ENCODE assay signal across 1 cellular context in genomic region chr9:127457191-127457878, GRCh38.
TF ChIP-seq lines count a peak whose summit lies in the region.

No MANE protein-coding gene starts in this region.

TF ChIP-seq in GM23338, 12 proteins besides CTCF, POLR2A, EP300 and RAD21 (continued from another document):
- TF ChIP-seq, protein P1, sequence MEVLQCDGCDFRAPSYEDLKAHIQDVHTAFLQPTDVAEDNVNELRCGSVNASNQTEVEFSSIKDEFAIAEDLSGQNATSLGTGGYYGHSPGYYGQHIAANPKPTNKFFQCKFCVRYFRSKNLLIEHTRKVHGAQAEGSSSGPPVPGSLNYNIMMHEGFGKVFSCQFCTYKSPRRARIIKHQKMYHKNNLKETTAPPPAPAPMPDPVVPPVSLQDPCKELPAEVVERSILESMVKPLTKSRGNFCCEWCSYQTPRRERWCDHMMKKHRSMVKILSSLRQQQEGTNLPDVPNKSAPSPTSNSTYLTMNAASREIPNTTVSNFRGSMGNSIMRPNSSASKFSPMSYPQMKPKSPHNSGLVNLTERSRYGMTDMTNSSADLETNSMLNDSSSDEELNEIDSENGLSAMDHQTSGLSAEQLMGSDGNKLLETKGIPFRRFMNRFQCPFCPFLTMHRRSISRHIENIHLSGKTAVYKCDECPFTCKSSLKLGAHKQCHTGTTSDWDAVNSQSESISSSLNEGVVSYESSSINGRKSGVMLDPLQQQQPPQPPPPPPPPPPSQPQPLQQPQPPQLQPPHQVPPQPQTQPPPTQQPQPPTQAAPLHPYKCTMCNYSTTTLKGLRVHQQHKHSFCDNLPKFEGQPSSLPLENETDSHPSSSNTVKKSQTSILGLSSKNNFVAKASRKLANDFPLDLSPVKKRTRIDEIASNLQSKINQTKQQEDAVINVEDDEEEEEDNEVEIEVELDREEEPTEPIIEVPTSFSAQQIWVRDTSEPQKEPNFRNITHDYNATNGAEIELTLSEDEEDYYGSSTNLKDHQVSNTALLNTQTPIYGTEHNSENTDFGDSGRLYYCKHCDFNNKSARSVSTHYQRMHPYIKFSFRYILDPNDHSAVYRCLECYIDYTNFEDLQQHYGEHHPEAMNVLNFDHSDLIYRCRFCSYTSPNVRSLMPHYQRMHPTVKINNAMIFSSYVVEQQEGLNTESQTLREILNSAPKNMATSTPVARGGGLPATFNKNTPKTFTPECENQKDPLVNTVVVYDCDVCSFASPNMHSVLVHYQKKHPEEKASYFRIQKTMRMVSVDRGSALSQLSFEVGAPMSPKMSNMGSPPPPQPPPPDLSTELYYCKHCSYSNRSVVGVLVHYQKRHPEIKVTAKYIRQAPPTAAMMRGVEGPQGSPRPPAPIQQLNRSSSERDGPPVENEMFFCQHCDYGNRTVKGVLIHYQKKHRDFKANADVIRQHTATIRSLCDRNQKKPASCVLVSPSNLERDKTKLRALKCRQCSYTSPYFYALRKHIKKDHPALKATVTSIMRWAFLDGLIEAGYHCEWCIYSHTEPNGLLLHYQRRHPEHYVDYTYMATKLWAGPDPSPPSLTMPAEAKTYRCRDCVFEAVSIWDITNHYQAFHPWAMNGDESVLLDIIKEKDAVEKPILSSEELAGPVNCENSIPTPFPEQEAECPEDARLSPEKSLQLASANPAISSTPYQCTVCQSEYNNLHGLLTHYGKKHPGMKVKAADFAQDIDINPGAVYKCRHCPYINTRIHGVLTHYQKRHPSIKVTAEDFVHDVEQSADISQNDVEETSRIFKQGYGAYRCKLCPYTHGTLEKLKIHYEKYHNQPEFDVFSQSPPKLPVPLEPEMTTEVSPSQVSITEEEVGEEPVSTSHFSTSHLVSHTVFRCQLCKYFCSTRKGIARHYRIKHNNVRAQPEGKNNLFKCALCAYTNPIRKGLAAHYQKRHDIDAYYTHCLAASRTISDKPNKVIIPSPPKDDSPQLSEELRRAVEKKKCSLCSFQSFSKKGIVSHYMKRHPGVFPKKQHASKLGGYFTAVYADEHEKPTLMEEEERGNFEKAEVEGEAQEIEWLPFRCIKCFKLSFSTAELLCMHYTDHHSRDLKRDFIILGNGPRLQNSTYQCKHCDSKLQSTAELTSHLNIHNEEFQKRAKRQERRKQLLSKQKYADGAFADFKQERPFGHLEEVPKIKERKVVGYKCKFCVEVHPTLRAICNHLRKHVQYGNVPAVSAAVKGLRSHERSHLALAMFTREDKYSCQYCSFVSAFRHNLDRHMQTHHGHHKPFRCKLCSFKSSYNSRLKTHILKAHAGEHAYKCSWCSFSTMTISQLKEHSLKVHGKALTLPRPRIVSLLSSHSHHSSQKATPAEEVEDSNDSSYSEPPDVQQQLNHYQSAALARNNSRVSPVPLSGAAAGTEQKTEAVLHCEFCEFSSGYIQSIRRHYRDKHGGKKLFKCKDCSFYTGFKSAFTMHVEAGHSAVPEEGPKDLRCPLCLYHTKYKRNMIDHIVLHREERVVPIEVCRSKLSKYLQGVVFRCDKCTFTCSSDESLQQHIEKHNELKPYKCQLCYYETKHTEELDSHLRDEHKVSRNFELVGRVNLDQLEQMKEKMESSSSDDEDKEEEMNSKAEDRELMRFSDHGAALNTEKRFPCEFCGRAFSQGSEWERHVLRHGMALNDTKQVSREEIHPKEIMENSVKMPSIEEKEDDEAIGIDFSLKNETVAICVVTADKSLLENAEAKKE (CRISPR knock-in tag; IDR thresholded peaks at IDR 0.05) = no peak
- TF ChIP-seq NANOG (IDR thresholded peaks at IDR 0.05; ENCODE audit: borderline replicate concordance) (no peak), POLR2AphosphoS5 (IDR thresholded peaks at IDR 0.05; ENCODE audit: low read depth) (no peak), EZH2 (IDR thresholded peaks at IDR 0.05; ENCODE audit: low read depth, unreplicated experiment) (no peak), ZNF114 (CRISPR knock-in tag; IDR thresholded peaks at IDR 0.05) (no peak), EZH2phosphoT487 (IDR thresholded peaks at IDR 0.05; ENCODE audit: unreplicated experiment) (no peak)
